In genomic region chr6:134419717-134420116, GRCh38 we compare ENCODE assay signal across 32 cellular contexts.
DNase-seq lines count a peak whose midpoint lies in the region; ATAC-seq and TF ChIP-seq lines count a peak whose summit lies in the region.
"Had no signal": no experiment of that assay in that cellular context is flagged by ENCODE, and none has a peak within 500 bp of the region (broad histone marks: within the 10 kb centered on the region; RNA-seq: fewer than 3 reads in every experiment).

No MANE protein-coding gene starts in this region.

- no peak overlapping the region for H2BK5ac ChIP-seq in trophoblast cell (ENCODE audit: low read depth, low read length, poor library complexity)

- ATAC-seq in PC-3: no peak
- no peak for ATAC-seq in natural killer cell treated with Interleukin-12 subunit alpha and Interleukin-12 subunit beta and Interleukin-15 and Interleukin-18, amount 100 ng/mL, for 72 hours
- ATAC-seq: activated CD8-positive, alpha-beta memory T cell treated with anti-CD3 and anti-CD28 coated beads, Interleukin-2, amount 10 ng/mL, durations not matched to agents 7 days and 5 days; CD8-positive, alpha-beta T cell; WTC11 had no signal

- H3K27me3 ChIP-seq in PC-3 (ENCODE audit: low read length) (no peaks in the 10 kb centered on the region), trophoblast cell (ENCODE audit: insufficient read depth, low read length) (no peaks in the 10 kb centered on the region), left ventricle myocardium inferior (ENCODE audit: low read depth) (no peaks in the 10 kb centered on the region)
- H3K27me3 ChIP-seq: breast epithelium, heart right ventricle, sigmoid colon, uterus had no signal

- H4K8ac ChIP-seq in trophoblast cell (ENCODE audit: low read depth, low read length): no peak overlapping the region

- H3K9me3 ChIP-seq in PC-3 (ENCODE audit: low read length) (no peaks in the 10 kb centered on the region), trophoblast cell (ENCODE audit: insufficient read depth, low read depth, low read length) (no peaks in the 10 kb centered on the region), left ventricle myocardium inferior (replicated peaks) (no peaks in the 10 kb centered on the region)
- H3K9me3 ChIP-seq: breast epithelium, heart right ventricle, sigmoid colon, uterus had no signal

- H3K9me2 ChIP-seq in PC-3 (replicated peaks; ENCODE audit: low read length): no peaks in the 10 kb centered on the region

- H3K36me3 ChIP-seq in PC-3 (ENCODE audit: low read depth, low read length): no peaks in the 10 kb centered on the region
- H3K36me3 ChIP-seq in trophoblast cell (ENCODE audit: control insufficient read depth in 1 of 2, insufficient read depth in 2 of 2, low read length in 2 of 2): no peaks in the 10 kb centered on the region
- no peaks in the 10 kb centered on the region for H3K36me3 ChIP-seq in left ventricle myocardium inferior
- H3K36me3 ChIP-seq: breast epithelium, heart right ventricle, sigmoid colon, uterus had no signal

- no peak overlapping the region for H2AK5ac ChIP-seq in trophoblast cell (ENCODE audit: low read length)

- peaks cover 5% of the 10 kb centered on the region for H3K79me1 ChIP-seq in trophoblast cell (ENCODE audit: low read length)

- H3K36me3 Mint-ChIP-seq in natural killer cell treated with Interleukin-12 subunit alpha and Interleukin-12 subunit beta and Interleukin-15 and Interleukin-18, amount 100 ng/mL, for 72 hours: no peaks in the 10 kb centered on the region
- H3K36me3 Mint-ChIP-seq: activated CD8-positive, alpha-beta memory T cell treated with anti-CD3 and anti-CD28 coated beads, Interleukin-2, amount 10 ng/mL, durations not matched to agents 7 days and 5 days; CD8-positive, alpha-beta T cell; memory B cell had no signal

- no peak for TF ChIP-seq CTCF in PC-3 (conservative IDR thresholded peaks at IDR 0.05; ENCODE audit: low read depth, low read length)
- TF ChIP-seq CTCF in cardiac fibroblast (IDR thresholded peaks at IDR 0.05; ENCODE audit: low read depth, low read length): no peak
- TF ChIP-seq CTCF in fibroblast of pulmonary artery (IDR thresholded peaks at IDR 0.05; ENCODE audit: low read length, missing control alignments): no peak
- no peak for TF ChIP-seq CTCF in left ventricle myocardium inferior (IDR thresholded peaks at IDR 0.05; ENCODE audit: borderline replicate concordance)

- H3K79me2 ChIP-seq in PC-3 (ENCODE audit: low read length): no peaks in the 10 kb centered on the region
- no peaks in the 10 kb centered on the region for H3K79me2 ChIP-seq in trophoblast cell (ENCODE audit: control insufficient read depth, insufficient read depth, low read length, poor library complexity)

- H4K20me1 ChIP-seq in PC-3 (ENCODE audit: low read length): no peaks in the 10 kb centered on the region

- H3K4me1 ChIP-seq in PC-3 (ENCODE audit: insufficient read depth, low read length): peaks cover 42% of the 10 kb centered on the region
- H3K4me1 ChIP-seq in trophoblast cell (ENCODE audit: control insufficient read depth in 1 of 2, insufficient read depth in 2 of 2, low read length in 2 of 2): peaks cover 2 to 6% of the 10 kb centered on the region in 2 experiments
- peaks cover 7% of the 10 kb centered on the region for H3K4me1 ChIP-seq in left ventricle myocardium inferior
- H3K4me1 ChIP-seq: breast epithelium, sigmoid colon, uterus had no signal

- no peak overlapping the region for H3K23ac ChIP-seq in trophoblast cell (ENCODE audit: low read length)

- H3K27ac Mint-ChIP-seq in natural killer cell treated with Interleukin-12 subunit alpha and Interleukin-12 subunit beta and Interleukin-15 and Interleukin-18, amount 100 ng/mL, for 72 hours: no peak overlapping the region
- H3K27ac Mint-ChIP-seq: activated CD8-positive, alpha-beta memory T cell treated with anti-CD3 and anti-CD28 coated beads, Interleukin-2, amount 10 ng/mL, durations not matched to agents 7 days and 5 days; CD8-positive, alpha-beta T cell; memory B cell; WTC11 had no signal

- H3K14ac ChIP-seq in trophoblast cell (ENCODE audit: low read length): no peak overlapping the region

- intact Hi-C loops in PC-3 (cut with micrococcal nuclease) (loop anchor here (5.0 kb wide), 1 partner anchor 247 kb away; no protein-coding TSS in a partner anchor), left ventricle myocardium inferior (cut with micrococcal nuclease) (no loop called here)

- H3K4me3 ChIP-seq in PC-3 (ENCODE audit: low read length): no peak overlapping the region
- no peak overlapping the region for H3K4me3 ChIP-seq in cardiac fibroblast (replicated peaks in 1 of 2; ENCODE audit: low read depth in 2 of 2, low read length in 2 of 2)
- no peak overlapping the region for H3K4me3 ChIP-seq in fibroblast of pulmonary artery (replicated peaks; ENCODE audit: low read depth, low read length)
- H3K4me3 ChIP-seq in trophoblast cell (ENCODE audit: low read depth, low read length): no peak overlapping the region
- H3K4me3 ChIP-seq in left ventricle myocardium inferior: no peak overlapping the region
- H3K4me3 ChIP-seq: breast epithelium, heart right ventricle, sigmoid colon, uterus had no signal

- H3K4me3 Mint-ChIP-seq in natural killer cell treated with Interleukin-12 subunit alpha and Interleukin-12 subunit beta and Interleukin-15 and Interleukin-18, amount 100 ng/mL, for 72 hours: no peak overlapping the region
- H3K4me3 Mint-ChIP-seq: activated CD8-positive, alpha-beta memory T cell treated with anti-CD3 and anti-CD28 coated beads, Interleukin-2, amount 10 ng/mL, durations not matched to agents 7 days and 5 days; CD8-positive, alpha-beta T cell; memory B cell; WTC11 had no signal

- BruUV-seq in PC-3 (replicated peaks; lab: Mats Ljungman, UMichigan): no TSS peak

- H3K9me3 Mint-ChIP-seq in natural killer cell treated with Interleukin-12 subunit alpha and Interleukin-12 subunit beta and Interleukin-15 and Interleukin-18, amount 100 ng/mL, for 72 hours: no peaks in the 10 kb centered on the region
- H3K9me3 Mint-ChIP-seq: CD8-positive, alpha-beta T cell; memory B cell had no signal

- H4K12ac ChIP-seq in trophoblast cell (ENCODE audit: low read depth, low read length): no peak overlapping the region

- peaks cover 6 to 18% of the 10 kb centered on the region in 2 donors for H3K4me1 Mint-ChIP-seq in natural killer cell treated with Interleukin-12 subunit alpha and Interleukin-12 subunit beta and Interleukin-15 and Interleukin-18, amount 100 ng/mL, for 72 hours (ENCODE audit: low read depth in 2 of 2)

- no peak overlapping the region for H3K4ac ChIP-seq in trophoblast cell (ENCODE audit: low read depth, low read length)

- no peak overlapping the region for H2BK12ac ChIP-seq in trophoblast cell (ENCODE audit: low read length)

- no peak overlapping the region for H3K18ac ChIP-seq in trophoblast cell (ENCODE audit: low read length)

- peaks cover 7% of the 10 kb centered on the region for H3F3A ChIP-seq in PC-3 (ENCODE audit: low read length, unreplicated experiment)

- peak overlapping the region; percentile 79 for H3K27ac ChIP-seq in PC-3 (ENCODE audit: low read length)
- no peak overlapping the region for H3K27ac ChIP-seq in trophoblast cell (ENCODE audit: low read depth, low read length)
- no peak overlapping the region for H3K27ac ChIP-seq in left ventricle myocardium inferior (replicated peaks)
- H3K27ac ChIP-seq: breast epithelium, sigmoid colon, uterus had no signal

- H3K4me2 ChIP-seq in PC-3 (ENCODE audit: low read length) (peak overlapping the region; percentile 69; the same call in 1 of the 2 replicates), trophoblast cell (ENCODE audit: low read length) (no peak overlapping the region)

- DNase-seq in PC-3: no peak
- peak; percentile 39 to 75 for DNase-seq in cardiac fibroblast (ENCODE audit: low read depth in 2 of 2)
- peak; percentile 48 for DNase-seq in fibroblast of pulmonary artery (ENCODE audit: low read depth)
- peak; percentile 41 to 68 for DNase-seq in trophoblast cell
- no peak for DNase-seq in anterior cingulate cortex (lab: John Stamatoyannopoulos, UW)
- no peak for DNase-seq in left ventricle myocardium inferior
- no peak for DNase-seq in natural killer cell treated with Interleukin-12 subunit alpha and Interleukin-12 subunit beta and Interleukin-15 and Interleukin-18, amount 100 ng/mL, for 72 hours (ENCODE audit: low spot score)
- DNase-seq: activated CD4-positive, alpha-beta T cell treated with anti-CD3 and anti-CD28 coated beads, Interleukin-2, amount 50 U/mL, for 1 hour; activated CD8-positive, alpha-beta memory T cell treated with anti-CD3 and anti-CD28 coated beads, Interleukin-2, amount 10 ng/mL, durations not matched to agents 7 days and 5 days; activated naive CD4-positive, alpha-beta T cell; activated T-cell treated with anti-CD3 and anti-CD28 coated beads, Interleukin-2, amount 50 U/mL, for 48 hours; CD8-positive, alpha-beta T cell; cortex of kidney; DMS153; heart right ventricle; Kasumi-1; kidney glomerular epithelial cell; NCI-H1048; NCI-H1694; NCI-H2171; NCI-H510A; SHP77; sigmoid colon; stimulated activated CD4-positive, alpha-beta T cell treated with anti-CD3 and anti-CD28 coated beads, Interleukin-15, amount 100 ng/mL, for 24 hours; stimulated activated naive CD4-positive, alpha-beta T cell treated with Interleukin-2 at 50 U/mL for 16 hours; SW 1271; T1000; uterus had no signal

- H2BK120ac ChIP-seq in trophoblast cell (ENCODE audit: insufficient read depth, low read length, poor library complexity): no peak overlapping the region

- no CpG with 5 or more reads among the region's 7 CpGs for WGBS in trophoblast cell (ENCODE audit: extremely low coverage, insufficient coverage, insufficient read length)

- H3K9ac ChIP-seq in PC-3 (ENCODE audit: low read length): no peak overlapping the region
- no peak overlapping the region for H3K9ac ChIP-seq in trophoblast cell (ENCODE audit: low read length)

- H2AFZ ChIP-seq in PC-3 (ENCODE audit: low read length) (no peak overlapping the region), trophoblast cell (ENCODE audit: insufficient read depth, low read length, poor library complexity) (no peak overlapping the region)

- POLR2A ChIA-PET in PC-3 (lab: Charles Lee; ENCODE audit: unreplicated experiment): no interaction called here

- H3K27me3 Mint-ChIP-seq in natural killer cell treated with Interleukin-12 subunit alpha and Interleukin-12 subunit beta and Interleukin-15 and Interleukin-18, amount 100 ng/mL, for 72 hours: peaks cover 14 to 25% of the 10 kb centered on the region in 2 donors
- H3K27me3 Mint-ChIP-seq: activated CD8-positive, alpha-beta memory T cell treated with anti-CD3 and anti-CD28 coated beads, Interleukin-2, amount 10 ng/mL, durations not matched to agents 7 days and 5 days; memory B cell; progenitor cell of endocrine pancreas had no signal

- CTCF ChIA-PET in PC-3 (lab: Charles Lee): no interaction called here

- no peak overlapping the region for H4K91ac ChIP-seq in trophoblast cell (ENCODE audit: low read depth, low read length)

Comparison
In these comparisons a context has a peak if more than half of its experiments do, and no peak if none do; other contexts are left out.
1. DNase-seq: peak in cardiac fibroblast (2 of 2), fibroblast of pulmonary artery (single experiment) and trophoblast cell (2 of 2); none in PC-3 (single experiment), anterior cingulate cortex (0 of 58), left ventricle myocardium inferior (single experiment) and natural killer cell treated with Interleukin-12 subunit alpha and Interleukin-12 subunit beta and Interleukin-15 and Interleukin-18, amount 100 ng/mL, for 72 hours (single experiment).